8 cellular contexts compared by ENCODE assay signal in the genomic region with DNA sequence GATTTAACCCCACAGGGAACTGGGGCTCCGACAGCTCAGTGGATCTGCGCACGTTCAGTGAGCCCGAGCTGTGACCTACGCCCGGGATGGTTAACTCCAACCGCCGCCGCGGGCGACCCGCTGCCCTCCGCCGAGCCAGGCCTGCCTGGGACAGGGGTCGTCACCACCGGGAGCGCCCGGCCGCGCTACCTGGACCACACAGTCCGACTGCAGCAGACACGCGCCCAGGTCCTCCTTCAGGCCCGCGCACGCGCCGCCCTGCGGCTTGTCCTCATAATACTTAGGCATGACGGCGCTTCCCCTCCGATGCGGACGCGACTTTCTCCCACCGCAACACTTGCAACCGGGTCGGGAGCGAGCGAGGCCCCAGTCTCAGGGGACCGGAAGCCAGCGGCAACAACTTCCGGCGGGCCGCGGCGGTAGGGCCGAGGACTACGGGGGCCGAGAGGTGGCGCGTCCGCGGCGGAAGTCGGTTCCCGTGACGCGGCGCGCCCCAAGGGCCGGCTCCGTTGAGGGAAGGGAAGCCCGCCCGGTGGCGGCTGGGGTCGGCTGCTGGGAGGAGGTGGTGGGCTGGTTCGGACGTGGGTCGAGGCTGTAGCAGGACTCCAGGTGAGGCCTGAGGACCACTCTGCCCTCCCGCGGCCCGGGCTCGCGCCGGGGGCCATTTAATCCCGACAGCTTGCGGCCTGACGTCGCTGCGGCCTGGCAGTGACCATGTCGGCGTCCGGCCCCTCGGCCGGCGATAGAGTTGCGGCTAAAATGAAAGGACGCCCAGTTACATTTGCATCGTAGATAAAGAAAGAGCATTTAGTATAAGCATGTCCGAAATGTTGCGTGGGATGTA. TPM values are rescaled to one million over a fixed set of nuclear protein-coding genes. Genes with fewer than 3 reads are reported as not detected.
DNase-seq lines count a peak whose midpoint lies in the region; ATAC-seq and TF ChIP-seq lines count a peak whose summit lies in the region.

A gene with protein sequence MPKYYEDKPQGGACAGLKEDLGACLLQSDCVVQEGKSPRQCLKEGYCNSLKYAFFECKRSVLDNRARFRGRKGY (minus strand): TSS at position 395 of the 844 bp plus-strand sequence. CDS start 107 bp downstream, at position 288.
A gene with protein sequence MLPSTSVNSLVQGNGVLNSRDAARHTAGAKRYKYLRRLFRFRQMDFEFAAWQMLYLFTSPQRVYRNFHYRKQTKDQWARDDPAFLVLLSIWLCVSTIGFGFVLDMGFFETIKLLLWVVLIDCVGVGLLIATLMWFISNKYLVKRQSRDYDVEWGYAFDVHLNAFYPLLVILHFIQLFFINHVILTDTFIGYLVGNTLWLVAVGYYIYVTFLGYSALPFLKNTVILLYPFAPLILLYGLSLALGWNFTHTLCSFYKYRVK (plus strand): TSS at position 472 of the 844 bp plus-strand sequence. CDS start 1,171 bp downstream, outside the sequence.

- peak; percentile 41 for TF ChIP-seq CTCF in chondrocyte (IDR thresholded peaks at IDR 0.05)

- peak; percentile 86 for ATAC-seq in HG03439 (IDR thresholded peaks at IDR 0.05; ENCODE audit: unreplicated experiment)

- H3K27me3 Mint-ChIP-seq in chondrocyte (ENCODE audit: low read depth), result no peaks in the 10 kb centered on the region

- peak within 1 kb of the TSS; percentile 85 for H3K4me3 Mint-ChIP-seq in chondrocyte (ENCODE audit: unreplicated experiment)

- H3K4me1 Mint-ChIP-seq in chondrocyte (ENCODE audit: low read depth), result peaks cover 58% of the 10 kb centered on the region

- H3K36me3 Mint-ChIP-seq in chondrocyte (ENCODE audit: low read depth), result peaks cover 14% of the 10 kb centered on the region

- DNase-seq in Ammon's horn (ENCODE audit: low spot score) (peak; percentile 86), GM19238 (ENCODE audit: insufficient read length, low spot score) (peak; percentile 94), NCI-H510A treated with DMSO at 0.1 percent for 48 hours (lab: John Stamatoyannopoulos, UW) (peak; percentile 52), chondrocyte (ENCODE audit: low spot score) (peak; percentile 97), kidney glomerular epithelial cell (lab: John Stamatoyannopoulos, UW) (peak; percentile 73)
- DNase-seq in activated CD4-positive, alpha-beta T cell treated with anti-CD3 and anti-CD28 coated beads for 24 hours (ENCODE audit: low read depth in 2 of 2), result peak; percentile 85 to 86
- DNase-seq in stimulated activated CD4-positive, alpha-beta T cell treated with anti-CD3 and anti-CD28 coated beads, Interleukin-15, amount 100 ng/mL, for 48 hours (ENCODE audit: low read depth in 2 of 2), result peak; percentile 88

- peak within 1 kb of the TSS; percentile 96 for H3K27ac Mint-ChIP-seq in chondrocyte (ENCODE audit: unreplicated experiment)

- H3K9me3 Mint-ChIP-seq in chondrocyte (ENCODE audit: low read depth), result no peaks in the 10 kb centered on the region

RNA-seq across cellular contexts. Expression of the first gene that starts in this region (rescaled TPM):
- 16.7 to 25.9 TPM (median 19.4 TPM) in 3 replicates for total RNA-seq in chondrocyte

RNA-seq across cellular contexts. Expression of the second gene that starts in this region (rescaled TPM):
- total RNA-seq in chondrocyte, result 41.8 to 49.9 TPM (median 43.5 TPM) in 3 replicates

Comparison
In these comparisons a context has a peak if more than half of its experiments do, and no peak if none do; other contexts are left out.
1. Peak in every context shown above with its lines: DNase-seq and ATAC-seq.